In the genomic region with DNA sequence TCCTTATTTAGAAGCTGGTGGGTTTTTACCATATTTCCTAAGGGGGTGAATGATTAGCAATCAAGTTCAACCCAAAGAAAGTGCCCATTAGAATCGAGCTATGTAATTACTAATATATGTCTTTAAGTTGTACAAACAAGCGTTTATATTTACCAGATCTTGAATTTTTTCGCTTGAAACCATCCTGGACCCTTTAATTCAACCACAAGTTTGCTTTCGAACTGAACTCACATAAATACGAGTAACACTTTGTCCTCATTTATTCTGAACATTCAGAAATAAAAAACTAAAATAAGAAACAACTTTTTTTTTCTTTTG, we compare ENCODE assay signal across 8 cellular contexts. TPM values are rescaled to one million over a fixed set of nuclear protein-coding genes. Genes with fewer than 3 reads are reported as not detected.
A peak's percentile ranks its signal among the peaks of the same experiment; 100 is the strongest.
DNase-seq lines count a peak whose midpoint lies in the region; TF ChIP-seq lines count a peak whose summit lies in the region.

No MANE protein-coding gene starts in this region.

- DNase-seq in GM13976 (ENCODE audit: low spot score) (peak; percentile 18), fibroblast of the aortic adventitia (ENCODE audit: low read depth) (no peak), iPS-NIHi11 (ENCODE audit: low spot score) (no peak), NCI-H774 (lab: John Stamatoyannopoulos, UW) (no peak), dedifferentiated amniotic fluid mesenchymal stem cell (ENCODE audit: extremely low spot score) (no peak)
- DNase-seq in stimulated activated CD4-positive, alpha-beta T cell treated with anti-CD3 and anti-CD28 coated beads, Interleukin-2, amount 100 ng/mL, for 24 hours = no peak

- peaks cover 27% of the 10 kb centered on the region for H3K4me1 Mint-ChIP-seq in T-helper 1 cell treated with Interleukin-12 subunit alpha and Interleukin-12 subunit beta and Interleukin-4 antibody, amounts not matched to agents 30 μg/mL and 1 μg/mL, for 36 hours (ENCODE audit: low read depth)

- peak overlapping the region; percentile 92 for H3K4me3 Mint-ChIP-seq in T-helper 1 cell treated with Interleukin-12 subunit alpha and Interleukin-12 subunit beta and Interleukin-4 antibody, amounts not matched to agents 30 μg/mL and 1 μg/mL, for 36 hours

- H3K27ac Mint-ChIP-seq in T-helper 1 cell treated with Interleukin-12 subunit alpha and Interleukin-12 subunit beta and Interleukin-4 antibody, amounts not matched to agents 30 μg/mL and 1 μg/mL, for 36 hours = peak overlapping the region; percentile 91

- H3K27ac ChIP-seq in skin epidermis = peak overlapping the region in 15 of 21 experiments; percentile 37 to 98 (median 95)

- TF ChIP-seq CTCF in GM13976 (IDR thresholded peaks at IDR 0.05; ENCODE audit: borderline replicate concordance, control extremely low read depth, extremely low read depth, insufficient read depth, missing control alignments) = no peak
- TF ChIP-seq CTCF in fibroblast of the aortic adventitia (IDR thresholded peaks at IDR 0.05; ENCODE audit: insufficient read depth, low read length) = no peak

- in situ Hi-C loops in GM13976 (cut with MboI; ENCODE audit: low sequenced_read_pairs, unreplicated experiment) = no loop called here

- H3K36me3 Mint-ChIP-seq in T-helper 1 cell treated with Interleukin-12 subunit alpha and Interleukin-12 subunit beta and Interleukin-4 antibody, amounts not matched to agents 30 μg/mL and 1 μg/mL, for 36 hours (ENCODE audit: low read depth) = peaks cover 17% of the 10 kb centered on the region

- H3K4me3 ChIP-seq in fibroblast of the aortic adventitia (ENCODE audit: low read depth, low read length) = peak overlapping the region; percentile 92
- peak overlapping the region; percentile 76 to 95 (median 83) for H3K4me3 ChIP-seq in skin epidermis

- no peaks in the 10 kb centered on the region for H3K27me3 Mint-ChIP-seq in T-helper 1 cell treated with Interleukin-12 subunit alpha and Interleukin-12 subunit beta and Interleukin-4 antibody, amounts not matched to agents 30 μg/mL and 1 μg/mL, for 36 hours (ENCODE audit: low read depth)

- no peaks in the 10 kb centered on the region for H3K9me3 Mint-ChIP-seq in T-helper 1 cell treated with Interleukin-12 subunit alpha and Interleukin-12 subunit beta and Interleukin-4 antibody, amounts not matched to agents 30 μg/mL and 1 μg/mL, for 36 hours

RNA-seq across cellular contexts. Expression of a gene that starts 1.5 kb away (rescaled TPM):
- 21.7 and 135 TPM in 2 replicates for total RNA-seq in fibroblast of the aortic adventitia (ENCODE audit: low replicate concordance)
